ENCODE assay signal across 22 cellular contexts in the genomic region with DNA sequence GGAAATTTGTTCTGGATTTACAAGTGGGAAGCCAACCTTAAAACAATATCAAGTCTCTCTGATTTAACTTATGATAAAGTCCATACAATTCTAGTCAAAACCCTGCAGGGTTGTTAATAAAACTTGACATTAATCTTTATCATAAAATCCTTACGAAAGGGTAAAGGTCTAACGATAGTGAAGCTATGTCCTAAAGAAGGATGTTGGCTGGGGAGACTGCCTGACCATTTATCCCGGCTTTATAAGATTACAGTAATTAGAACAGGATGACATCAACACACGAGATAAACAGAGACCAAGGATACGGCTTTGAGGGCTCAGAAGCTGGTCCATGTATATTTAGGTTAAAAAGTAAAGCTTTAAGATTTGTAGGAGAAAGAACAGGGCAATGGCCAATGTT.
"Had no signal": no experiment of that assay in that cellular context is flagged by ENCODE, and none has a peak within 500 bp of the region (broad histone marks: within the 10 kb centered on the region; RNA-seq: fewer than 3 reads in every experiment).

No MANE protein-coding gene starts in this region.

- H3K27ac ChIP-seq: dorsolateral prefrontal cortex, gastrocnemius medialis, heart right ventricle, lower lobe of right lung, neutrophil, pancreas, right lobe of liver, stomach, thyroid gland, vagina had no signal

- H3K27me3 ChIP-seq: dorsolateral prefrontal cortex, gastrocnemius medialis, pancreas, right lobe of liver, thyroid gland, vagina had no signal

- H3K36me3 ChIP-seq: gastrocnemius medialis, heart right ventricle, lower lobe of right lung, neutrophil, pancreas, right lobe of liver, stomach, thyroid gland, vagina had no signal

- ATAC-seq: gastrocnemius medialis; heart right ventricle; left ventricle myocardium superior; lower lobe of right lung; natural killer cell; pancreas; right lobe of liver; stimulated activated effector memory CD8-positive, alpha-beta T cell treated with anti-CD3 and anti-CD28 coated beads, Interleukin-12 subunit alpha, Interleukin-12 subunit beta, amount 100 ng/mL, for 72 hours had no signal

- H3K4me1 ChIP-seq: gastrocnemius medialis, heart right ventricle, lower lobe of right lung, pancreas, right lobe of liver, thyroid gland, vagina had no signal

- DNase-seq: dorsolateral prefrontal cortex; effector CD4-positive, alpha-beta T cell; foreskin fibroblast; gastrocnemius medialis; heart right ventricle; hippocampal formation; left ventricle myocardium superior; lower lobe of right lung; natural killer cell; pancreas; retina; right lobe of liver; stimulated activated CD4-positive, alpha-beta T cell treated with anti-CD3 and anti-CD28 coated beads, Interleukin-2, amount 100 ng/mL, for 24 hours; stimulated activated CD4-positive, alpha-beta T cell treated with anti-CD3 and anti-CD28 coated beads, Interleukin-4, amount 100 ng/mL, for 24 hours; stimulated activated naive CD4-positive, alpha-beta T cell treated with Interleukin-2 at 50 U/mL for 16 hours; stomach; thyroid gland; trophoblast cell had no signal

- FAIRE-seq: islet of Langerhans had no signal

- H3K9me3 ChIP-seq: gastrocnemius medialis, heart right ventricle, lower lobe of right lung, neutrophil, pancreas, right lobe of liver, stomach, thyroid gland, vagina had no signal

- H3K4me3 ChIP-seq: dorsolateral prefrontal cortex, gastrocnemius medialis, heart right ventricle, lower lobe of right lung, pancreas, right lobe of liver, stomach, thyroid gland, vagina had no signal
